ENCODE assay signal across 27 cellular contexts in the genomic region with DNA sequence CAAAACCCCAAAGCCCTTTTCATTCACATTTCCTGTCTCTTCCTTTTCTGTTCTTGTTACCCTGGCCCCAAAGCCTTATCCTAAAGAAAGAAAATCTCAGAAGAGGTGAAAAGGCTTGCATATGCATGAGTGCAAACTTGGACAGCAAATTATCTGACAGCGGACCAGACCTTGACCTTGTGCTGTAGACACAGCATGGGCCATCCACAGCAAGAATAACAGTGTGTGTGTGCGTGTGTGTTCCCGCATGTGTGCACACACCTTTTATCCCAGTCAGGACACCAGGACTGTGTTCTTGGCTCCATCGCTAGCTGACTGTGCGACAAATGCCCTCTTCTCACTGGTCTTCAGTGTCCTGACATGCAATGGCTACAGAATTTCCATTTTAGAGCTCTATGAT.
"Had no signal": no experiment of that assay in that cellular context is flagged by ENCODE, and none has a peak within 500 bp of the region (broad histone marks: within the 10 kb centered on the region; RNA-seq: fewer than 3 reads in every experiment).

No MANE protein-coding gene starts in this region.

- H3K4me3 ChIP-seq: SJCRH30 had no signal

- H3K9ac ChIP-seq: SK-N-SH had no signal

- H3K9me3 ChIP-seq: SJCRH30, SK-N-SH had no signal

- FAIRE-seq: astrocyte had no signal

- H3K27me3 Mint-ChIP-seq: activated CD4-positive, alpha-beta memory T cell treated with anti-CD3 and anti-CD28 coated beads, Interleukin-2, amount 10 ng/mL, durations not matched to agents 7 days and 5 days; activated CD4-positive, alpha-beta T cell treated with anti-CD3 and anti-CD28 coated beads for 36 hours; activated naive CD8-positive, alpha-beta T cell treated with anti-CD3 and anti-CD28 coated beads, Interleukin-2, amount 50 U/mL, for 24 hours; brain had no signal

- H3K4me3 Mint-ChIP-seq: activated CD4-positive, alpha-beta memory T cell treated with anti-CD3 and anti-CD28 coated beads, Interleukin-2, amount 10 ng/mL, durations not matched to agents 7 days and 5 days; activated CD4-positive, alpha-beta T cell treated with anti-CD3 and anti-CD28 coated beads for 36 hours; activated naive CD8-positive, alpha-beta T cell treated with anti-CD3 and anti-CD28 coated beads, Interleukin-2, amount 50 U/mL, for 24 hours; brain had no signal

- H3K4me2 ChIP-seq: SK-N-SH had no signal

- H3K9me3 Mint-ChIP-seq: activated CD4-positive, alpha-beta memory T cell treated with anti-CD3 and anti-CD28 coated beads, Interleukin-2, amount 10 ng/mL, durations not matched to agents 7 days and 5 days; activated naive CD4-positive, alpha-beta T cell treated with anti-CD3 and anti-CD28 coated beads, Interleukin-2, amount 50 U/mL, for 72 hours; activated naive CD8-positive, alpha-beta T cell treated with anti-CD3 and anti-CD28 coated beads, Interleukin-2, amount 50 U/mL, for 24 hours had no signal

- H3K27ac Mint-ChIP-seq: activated CD4-positive, alpha-beta memory T cell treated with anti-CD3 and anti-CD28 coated beads, Interleukin-2, amount 10 ng/mL, durations not matched to agents 7 days and 5 days; activated CD4-positive, alpha-beta T cell treated with anti-CD3 and anti-CD28 coated beads for 36 hours; activated naive CD4-positive, alpha-beta T cell treated with anti-CD3 and anti-CD28 coated beads, Interleukin-2, amount 50 U/mL, for 72 hours; activated naive CD8-positive, alpha-beta T cell treated with anti-CD3 and anti-CD28 coated beads, Interleukin-2, amount 50 U/mL, for 24 hours; brain had no signal

- H3K4me1 ChIP-seq: SJCRH30 had no signal

- H3K36me3 ChIP-seq: SJCRH30 had no signal

- DNase-seq: activated CD4-positive, alpha-beta memory T cell treated with anti-CD3 and anti-CD28 coated beads, Interleukin-2, amount 10 ng/mL, durations not matched to agents 7 days and 5 days; activated CD4-positive, alpha-beta T cell treated with anti-CD3 and anti-CD28 coated beads for 36 hours; activated CD4-positive, alpha-beta T cell treated with anti-CD3 and anti-CD28 coated beads, Interleukin-2, amount 50 U/mL, for 1 hour; activated CD4-positive, CD25-positive, alpha-beta regulatory T cell; activated naive CD4-positive, alpha-beta T cell treated with Interleukin-2 at 50 U/mL for 16 hours; activated naive CD8-positive, alpha-beta T cell treated with anti-CD3 and anti-CD28 coated beads, Interleukin-2, amount 50 U/mL, for 24 hours; activated T-cell treated with anti-CD3 and anti-CD28 coated beads for 4 hours; amniotic stem cell; Kasumi-1; NCI-H1105 treated with DMSO at 0.1 percent for 48 hours; NCI-H1436 treated with DMSO at 0.1 percent for 48 hours; NCI-H187; NCI-H2081; NCI-H510A treated with DMSO at 0.1 percent for 48 hours; NCI-H69; NK-92 treated with Interleukin-12 subunit alpha and Interleukin-12 subunit beta, amount 100 ng/mL, for 24 hours; OCI-M1; Right ventricle myocardium superior; RPMI8226; SJCRH30; SK-N-SH; T-helper 1 cell had no signal

- H3K4me1 Mint-ChIP-seq: activated CD4-positive, alpha-beta memory T cell treated with anti-CD3 and anti-CD28 coated beads, Interleukin-2, amount 10 ng/mL, durations not matched to agents 7 days and 5 days; activated CD4-positive, alpha-beta T cell treated with anti-CD3 and anti-CD28 coated beads for 36 hours; activated naive CD8-positive, alpha-beta T cell treated with anti-CD3 and anti-CD28 coated beads, Interleukin-2, amount 50 U/mL, for 24 hours; brain had no signal

- ATAC-seq: activated CD4-positive, alpha-beta T cell treated with anti-CD3 and anti-CD28 coated beads for 36 hours; activated naive CD4-positive, alpha-beta T cell treated with anti-CD3 and anti-CD28 coated beads, Interleukin-2, amount 50 U/mL, for 72 hours; activated naive CD8-positive, alpha-beta T cell treated with anti-CD3 and anti-CD28 coated beads, Interleukin-2, amount 50 U/mL, for 24 hours; Panc1 had no signal

- H3K27ac ChIP-seq: SJCRH30, VCaP had no signal

- H3K27me3 ChIP-seq: SJCRH30 had no signal
